20 cellular contexts compared by ENCODE assay signal in the genomic region with DNA sequence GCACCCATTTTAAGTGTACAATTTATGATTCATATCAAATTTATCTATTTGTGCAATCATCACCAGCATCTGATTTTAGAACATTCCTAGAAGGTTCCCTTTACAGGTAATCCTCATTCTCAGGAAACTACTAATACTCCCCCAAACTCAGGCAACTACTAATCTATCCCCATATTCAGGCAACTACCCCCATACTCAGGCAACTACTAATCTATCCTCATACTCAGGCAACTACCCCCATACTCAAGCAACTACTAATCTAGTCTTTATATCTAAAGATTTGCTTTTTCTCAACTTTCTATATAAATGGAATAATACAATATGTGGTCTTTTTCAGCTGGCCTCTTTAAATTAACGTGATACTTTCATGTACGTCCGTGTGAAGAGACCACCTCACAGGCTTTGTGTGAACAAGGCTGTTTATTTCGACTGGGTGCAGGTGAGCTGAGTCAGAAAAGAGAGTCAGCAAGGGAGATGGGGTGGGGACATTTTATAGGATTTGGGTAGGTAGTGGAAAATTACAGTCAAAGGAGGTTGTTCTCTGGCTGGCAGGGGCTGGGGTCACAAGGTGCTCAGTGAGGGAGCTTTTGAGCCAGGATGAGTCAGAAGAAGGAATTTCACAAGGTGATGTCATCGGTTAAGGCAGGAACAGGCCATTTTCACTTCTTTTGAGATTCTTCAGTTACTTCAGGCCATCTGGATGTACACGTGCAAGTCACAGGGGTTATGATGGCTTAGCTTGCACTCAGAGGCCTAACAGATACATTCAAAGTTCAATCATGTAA.
DNase-seq lines count a peak whose midpoint lies in the region; ATAC-seq, FAIRE-seq and TF ChIP-seq lines count a peak whose summit lies in the region.
"Had no signal": no experiment of that assay in that cellular context is flagged by ENCODE, and none has a peak within 500 bp of the region (broad histone marks: within the 10 kb centered on the region; RNA-seq: fewer than 3 reads in every experiment).

No MANE protein-coding gene starts in this region.

- no peak overlapping the region for H2AK5ac ChIP-seq in H1 (ENCODE audit: low read depth, low read length)

- no peak for ATAC-seq in GM21526 (IDR thresholded peaks at IDR 0.05; ENCODE audit: low FRiP score, unreplicated experiment)
- ATAC-seq: activated CD4-positive, alpha-beta T cell treated with anti-CD3 and anti-CD28 coated beads for 36 hours; K562; left cardiac atrium; stimulated activated effector memory CD8-positive, alpha-beta T cell treated with anti-CD3 and anti-CD28 coated beads, Interleukin-12 subunit alpha, Interleukin-12 subunit beta, amount 100 ng/mL, for 72 hours had no signal

- no peaks in the 10 kb centered on the region for H3K9me3 Mint-ChIP-seq in progenitor cell of endocrine pancreas (ENCODE audit: low read depth)

- 0 out of 2 replicates have a peak overlapping the region, but pooled peaks have one; percentile 64 for H2AFZ ChIP-seq in H1 (ENCODE audit: low read length)

- H2BK15ac ChIP-seq in H1 (ENCODE audit: low read length), result no peak overlapping the region

- peak overlapping the region in 1 of 2 experiments; percentile 40; a peak in 2 of 4 replicates for H3K4me2 ChIP-seq in H1 (ENCODE audit: insufficient read depth in 1 of 2, low read depth in 2 of 2, low read length in 2 of 2)

- H3K4me1 ChIP-seq in HEK293 (ENCODE audit: control insufficient read depth, insufficient read depth, low read length), result no peaks in the 10 kb centered on the region
- peaks cover 0 to 13% (median 7%) of the 10 kb centered on the region in 4 experiments; a peak in 5 of 7 replicates for H3K4me1 ChIP-seq in H1 (replicated peaks in 1 of 4; ENCODE audit: control insufficient read depth in 3 of 4, insufficient read depth in 4 of 4, low read length in 3 of 4)
- no peaks in the 10 kb centered on the region for H3K4me1 ChIP-seq in SJCRH30
- H3K4me1 ChIP-seq: BE2C, esophagus muscularis mucosa had no signal

- no peaks in the 10 kb centered on the region for H3K79me2 ChIP-seq in H1 (ENCODE audit: control insufficient read depth in 1 of 2, insufficient read depth in 2 of 2, low read length in 2 of 2)

- H3K14ac ChIP-seq in H1 (ENCODE audit: insufficient read length), result no peak overlapping the region

- peak; percentile 21 for FAIRE-seq in RCC 7860 (lab: Jason Lieb, UNC)
- FAIRE-seq in H1 (lab: Jason Lieb, UNC), result peak; percentile 90
- FAIRE-seq: K562 had no signal

- no peak overlapping the region for H3K4me3 Mint-ChIP-seq in progenitor cell of endocrine pancreas (ENCODE audit: low read depth)
- H3K4me3 Mint-ChIP-seq: activated CD4-positive, alpha-beta T cell treated with anti-CD3 and anti-CD28 coated beads for 36 hours; stimulated activated effector memory CD8-positive, alpha-beta T cell treated with anti-CD3 and anti-CD28 coated beads, Interleukin-12 subunit alpha, Interleukin-12 subunit beta, amount 100 ng/mL, for 72 hours had no signal

- no peak overlapping the region for H3K9ac ChIP-seq in H1 (replicated peaks in 1 of 4; ENCODE audit: extremely low read depth in 1 of 4, low read depth in 3 of 4, low read length in 3 of 4)

- H3K56ac ChIP-seq in H1 (replicated peaks; ENCODE audit: insufficient read length, low read depth, low read length), result no peak overlapping the region

- H3K36me3 ChIP-seq in HEK293 (ENCODE audit: control insufficient read depth in 2 of 2, insufficient read depth in 1 of 2, low read length in 2 of 2) (no peaks in the 10 kb centered on the region), H1 (ENCODE audit: control insufficient read depth in 2 of 4, insufficient read depth in 4 of 4, low read length in 3 of 4) (no peaks in the 10 kb centered on the region), SJCRH30 (no peaks in the 10 kb centered on the region)
- H3K36me3 ChIP-seq: BE2C, esophagus muscularis mucosa had no signal

- H3K27ac Mint-ChIP-seq in progenitor cell of endocrine pancreas, result peak overlapping the region; percentile 38
- H3K27ac Mint-ChIP-seq: activated CD4-positive, alpha-beta T cell treated with anti-CD3 and anti-CD28 coated beads for 36 hours; stimulated activated effector memory CD8-positive, alpha-beta T cell treated with anti-CD3 and anti-CD28 coated beads, Interleukin-12 subunit alpha, Interleukin-12 subunit beta, amount 100 ng/mL, for 72 hours had no signal

- CTCF ChIA-PET in HEK293 (lab: Yijun Ruan, JAX), result no interaction called here
- CTCF ChIA-PET in H1 (lab: Charles Lee; ENCODE audit: partially characterized antibody), result no interaction called here

- no peaks in the 10 kb centered on the region for H3K79me1 ChIP-seq in H1 (ENCODE audit: low read depth, low read length)

- no peak overlapping the region for H2BK120ac ChIP-seq in H1 (replicated peaks; ENCODE audit: low read depth, low read length)

- 62% methylated on average over 6 of the region's 6 CpGs; no CpG with 5 or more reads in 1 of the 2 experiments for WGBS in H1 (ENCODE audit: extremely low coverage in 1 of 2, insufficient coverage in 1 of 2, insufficient read length in 1 of 2, insufficient replicate concordance in 2 of 2, low coverage in 1 of 2, low lambda C conversion rate in 2 of 2, missing lambda C conversion rate in 1 of 2), 2 experiments

- no peak overlapping the region for H3K18ac ChIP-seq in H1 (ENCODE audit: extremely low read depth, low read length)

- DNase-seq in RCC 7860 (ENCODE audit: low spot score) (peak; percentile 21), H1 (ENCODE audit: low read depth in 1 of 2, low spot score in 2 of 2) (peak; percentile 49 to 58), progenitor cell of endocrine pancreas (ENCODE audit: low spot score, unreplicated experiment) (no peak), AML-193 (lab: John Stamatoyannopoulos, UW) (no peak), SJCRH30 (no peak)
- DNase-seq: activated CD4-positive, alpha-beta T cell treated with anti-CD3 and anti-CD28 coated beads for 36 hours; activated CD8-positive, alpha-beta memory T cell treated with anti-CD3 and anti-CD28 coated beads, Interleukin-2, amount 50 U/mL, for 4 hours; aorta; BE2C; dermis blood vessel endothelial cell; glutamatergic neuron; left cardiac atrium; NCI-H1092 treated with DMSO at 0.1 percent for 48 hours; occipital lobe; Right ventricle myocardium superior had no signal

- no peak overlapping the region for H3K23ac ChIP-seq in H1 (ENCODE audit: insufficient read length)

- no peak overlapping the region for H2BK12ac ChIP-seq in H1 (ENCODE audit: low read depth, low read length)

- TF ChIP-seq EP300 in H1 (IDR thresholded peaks at IDR 0.05; ENCODE audit: borderline replicate concordance in 1 of 2, low read depth in 2 of 2, low read length in 2 of 2), result no peak

- peak overlapping the region; percentile 25 for H4K5ac ChIP-seq in H1 (ENCODE audit: insufficient read length, low read depth, low read length)

- no peaks in the 10 kb centered on the region for H4K20me1 ChIP-seq in H1 (replicated peaks in 1 of 2; ENCODE audit: control insufficient read depth in 1 of 2, insufficient read depth in 2 of 2, low read length in 2 of 2)

- H3K27me3 ChIP-seq in H1 (replicated peaks in 1 of 4; ENCODE audit: control insufficient read depth in 3 of 4, extremely low read depth in 1 of 4, insufficient read depth in 3 of 4, low read length in 3 of 4), result no peaks in the 10 kb centered on the region
- no peaks in the 10 kb centered on the region for H3K27me3 ChIP-seq in SJCRH30
- H3K27me3 ChIP-seq: BE2C, esophagus muscularis mucosa had no signal

- H3K23me2 ChIP-seq in H1 (ENCODE audit: low read depth, low read length), result no peaks in the 10 kb centered on the region

- H4K91ac ChIP-seq in H1 (replicated peaks; ENCODE audit: insufficient read length, low read length), result no peak overlapping the region

- TF ChIP-seq POLR2A in H1 (IDR thresholded peaks at IDR 0.05; ENCODE audit: control extremely low read depth in 1 of 2, low read depth in 2 of 2, low read length in 2 of 2), result no peak

- no peaks in the 10 kb centered on the region for H3K36me3 Mint-ChIP-seq in progenitor cell of endocrine pancreas (ENCODE audit: insufficient read depth)
- H3K36me3 Mint-ChIP-seq: stimulated activated effector memory CD8-positive, alpha-beta T cell treated with anti-CD3 and anti-CD28 coated beads, Interleukin-12 subunit alpha, Interleukin-12 subunit beta, amount 100 ng/mL, for 72 hours had no signal

- no peak for TF ChIP-seq RAD21 in H1 (IDR thresholded peaks at IDR 0.05 in 1 of 2, conservative IDR thresholded peaks at IDR 0.05 in 1 of 2; ENCODE audit: low read depth in 2 of 2, low read length in 2 of 2)

- no peak overlapping the region for H4K8ac ChIP-seq in H1 (ENCODE audit: extremely low read depth, insufficient read depth, low read length)

- no peaks in the 10 kb centered on the region for H3K9me3 ChIP-seq in HEK293 (ENCODE audit: control insufficient read depth, insufficient read depth, low read depth, low read length)
- H3K9me3 ChIP-seq in H1 (ENCODE audit: insufficient read depth in 2 of 2, low read depth in 1 of 2, low read length in 1 of 2), result no peaks in the 10 kb centered on the region
- H3K9me3 ChIP-seq in SJCRH30 (replicated peaks), result no peaks in the 10 kb centered on the region
- H3K9me3 ChIP-seq: BE2C, esophagus muscularis mucosa had no signal

- H2BK20ac ChIP-seq in H1 (ENCODE audit: low read length), result no peak overlapping the region

- POLR2A ChIA-PET in HEK293 (lab: Yijun Ruan, JAX), result no interaction called here
- POLR2A ChIA-PET in H1 (lab: Charles Lee; ENCODE audit: partially characterized antibody), result no interaction called here

- no peak overlapping the region for H3K4me3 ChIP-seq in HEK293 (ENCODE audit: low read depth, low read length)
- peak overlapping the region in 1 of 4 experiments; percentile 12; a peak in 1 of 8 replicates for H3K4me3 ChIP-seq in H1 (ENCODE audit: extremely low read depth in 1 of 4, insufficient read depth in 2 of 4, low read depth in 3 of 4, low read length in 4 of 4)
- H3K4me3 ChIP-seq in SJCRH30, result no peak overlapping the region
- H3K4me3 ChIP-seq: esophagus muscularis mucosa, K562 had no signal

- no peaks in the 10 kb centered on the region for H3K4me1 Mint-ChIP-seq in progenitor cell of endocrine pancreas (ENCODE audit: low read depth)
- H3K4me1 Mint-ChIP-seq: activated CD4-positive, alpha-beta T cell treated with anti-CD3 and anti-CD28 coated beads for 36 hours; stimulated activated effector memory CD8-positive, alpha-beta T cell treated with anti-CD3 and anti-CD28 coated beads, Interleukin-12 subunit alpha, Interleukin-12 subunit beta, amount 100 ng/mL, for 72 hours had no signal

- no peaks in the 10 kb centered on the region for H3K27me3 Mint-ChIP-seq in progenitor cell of endocrine pancreas
- H3K27me3 Mint-ChIP-seq: activated CD4-positive, alpha-beta T cell treated with anti-CD3 and anti-CD28 coated beads for 36 hours had no signal

- TF ChIP-seq CTCF in HEK293 (tag by site-specific recombination; IDR thresholded peaks at IDR 0.05), result no peak
- TF ChIP-seq CTCF in H1 (IDR thresholded peaks at IDR 0.05; ENCODE audit: control extremely low read depth in 1 of 3, insufficient read depth in 1 of 3, low read depth in 1 of 3, low read length in 3 of 3), result no peak
- no peak for TF ChIP-seq CTCF in progenitor cell of endocrine pancreas (IDR thresholded peaks at IDR 0.05; ENCODE audit: unreplicated experiment)

- peak overlapping the region; percentile 27; the same call in 1 of the 2 replicates for H2BK5ac ChIP-seq in H1 (ENCODE audit: low read depth, low read length)

- H3K27ac ChIP-seq in HEK293 (ENCODE audit: extremely low read depth, low read depth, low read length), result no peak overlapping the region
- peak overlapping the region; percentile 40; the same call in 1 of the 2 replicates for H3K27ac ChIP-seq in H1 (ENCODE audit: low read depth, low read length)
- H3K27ac ChIP-seq in SJCRH30, result no peak overlapping the region
- H3K27ac ChIP-seq: esophagus muscularis mucosa had no signal

- H3K4ac ChIP-seq in H1 (replicated peaks; ENCODE audit: insufficient read length, low read depth, low read length), result no peak overlapping the region

Comparison
In these comparisons a context has a peak if more than half of its experiments do, and no peak if none do; other contexts are left out.
1. DNase-seq: peak in RCC 7860 (single experiment) and H1 (2 of 2); none in progenitor cell of endocrine pancreas (single experiment), AML-193 (0 of 2) and SJCRH30 (0 of 2).